Comparison of ENCODE assay signal across 1 cellular context in the genomic region with DNA sequence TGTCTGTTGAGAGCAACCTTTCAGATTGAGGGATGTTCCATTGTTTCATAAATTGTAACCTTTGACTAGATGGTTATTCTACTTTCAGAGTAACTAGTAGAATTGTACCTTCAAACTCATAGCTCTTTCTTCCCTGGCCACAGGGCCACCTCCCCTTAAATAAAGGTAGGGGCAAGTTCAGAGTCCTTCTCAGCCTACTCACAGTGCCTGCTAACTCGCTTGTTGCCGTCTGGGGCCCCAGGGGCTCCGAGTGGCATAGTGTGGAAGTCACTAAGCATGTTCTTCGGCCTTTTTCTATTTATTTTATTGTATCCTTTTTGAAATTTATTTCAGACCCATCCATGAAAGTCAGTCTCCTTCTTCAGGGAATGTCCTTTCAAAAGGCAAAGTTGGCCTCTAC.
TF ChIP-seq lines count a peak whose summit lies in the region.

No MANE protein-coding gene starts in this region.

TF ChIP-seq in WTC11, 78 proteins besides CTCF, POLR2A, EP300 and RAD21 (continued from another document):
- TF ChIP-seq HMGA2 (CRISPR knock-in tag; IDR thresholded peaks at IDR 0.05) (no peak), KAT7 (CRISPR knock-in tag; IDR thresholded peaks at IDR 0.05; ENCODE audit: borderline replicate concordance) (no peak), SMAD3 (CRISPR knock-in tag; IDR thresholded peaks at IDR 0.05; ENCODE audit: borderline replicate concordance) (no peak), ZNF219 (CRISPR knock-in tag; IDR thresholded peaks at IDR 0.05; ENCODE audit: borderline replicate concordance) (no peak), ZBTB21 (CRISPR knock-in tag; IDR thresholded peaks at IDR 0.05; ENCODE audit: borderline replicate concordance) (no peak), TCF7 (CRISPR knock-in tag; IDR thresholded peaks at IDR 0.05; ENCODE audit: low read depth) (no peak)
